21 cellular contexts compared by ENCODE assay signal in genomic region chr5:123439616-123440153, GRCh38. TPM values are rescaled to one million over a fixed set of nuclear protein-coding genes. Genes with fewer than 3 reads are reported as not detected.
DNase-seq lines count a peak whose midpoint lies in the region; ATAC-seq and TF ChIP-seq lines count a peak whose summit lies in the region.
"Had no signal": no experiment of that assay in that cellular context is flagged by ENCODE, and none has a peak within 500 bp of the region (broad histone marks: within the 10 kb centered on the region; RNA-seq: fewer than 3 reads in every experiment).

No MANE protein-coding gene starts in this region.

- no peaks in the 10 kb centered on the region for H3K36me3 Mint-ChIP-seq in activated naive CD4-positive, alpha-beta T cell treated with anti-CD3 and anti-CD28 coated beads for 36 hours (ENCODE audit: low read depth)
- no peaks in the 10 kb centered on the region for H3K36me3 Mint-ChIP-seq in activated naive CD4-positive, alpha-beta T cell treated with anti-CD3 and anti-CD28 coated beads, Interleukin-2, amount 10 ng/mL, durations not matched to agents 7 days and 5 days
- no peaks in the 10 kb centered on the region for H3K36me3 Mint-ChIP-seq in dendritic cell treated with granulocyte-macrophage colony-stimulating factor and Interleukin-4, amounts not matched to agents 40 ng/mL and 50 ng/mL, for 4 days (ENCODE audit: low read depth)
- H3K36me3 Mint-ChIP-seq: WTC11 had no signal

- H3K4me3 ChIP-seq in PC-3 (ENCODE audit: low read length) (no peak overlapping the region), tibial artery (no peak overlapping the region)
- H3K4me3 ChIP-seq: tibial nerve had no signal

- H3K4me2 ChIP-seq in PC-3 (ENCODE audit: low read length): no peak overlapping the region

- peak overlapping the region; percentile 68 for H3K27ac Mint-ChIP-seq in activated naive CD4-positive, alpha-beta T cell treated with anti-CD3 and anti-CD28 coated beads for 36 hours
- H3K27ac Mint-ChIP-seq in activated naive CD4-positive, alpha-beta T cell treated with anti-CD3 and anti-CD28 coated beads, Interleukin-2, amount 10 ng/mL, durations not matched to agents 7 days and 5 days: no peak overlapping the region
- peak overlapping the region; percentile 48 for H3K27ac Mint-ChIP-seq in dendritic cell treated with granulocyte-macrophage colony-stimulating factor and Interleukin-4, amounts not matched to agents 40 ng/mL and 50 ng/mL, for 4 days
- H3K27ac Mint-ChIP-seq: nephron, progenitor cell of endocrine pancreas, WTC11 had no signal

- BruUV-seq in PC-3 (replicated peaks; lab: Mats Ljungman, UMichigan): no TSS peak

- DNase-seq in activated naive CD4-positive, alpha-beta T cell treated with anti-CD3 and anti-CD28 coated beads for 36 hours: no peak
- no peak for DNase-seq in activated naive CD4-positive, alpha-beta T cell treated with anti-CD3 and anti-CD28 coated beads, Interleukin-2, amount 10 ng/mL, durations not matched to agents 7 days and 5 days
- DNase-seq in PC-3 (no peak), NCI-H2081 treated with DMSO at 0.1 percent for 48 hours (lab: John Stamatoyannopoulos, UW) (no peak), tibial artery (no peak)
- DNase-seq in activated CD4-positive, CD25-positive, alpha-beta regulatory T cell treated with anti-CD3 and anti-CD28 coated beads, Interleukin-2, amount 50 U/mL, for 72 hours: no peak
- DNase-seq: activated effector memory CD4-positive, alpha-beta T cell treated with Interleukin-2 at 50 U/mL for 16 hours; GDM1; H7; left cardiac atrium; NCI-H1694; NCI-H510A; SHP77; stimulated activated CD4-positive, alpha-beta T cell treated with anti-CD3 and anti-CD28 coated beads, Interleukin-1b, Interleukin-23, amount 100 ng/mL, for 48 hours; stimulated activated naive CD8-positive, alpha-beta T cell treated with anti-CD3 and anti-CD28 coated beads, Interleukin-15, Interleukin-2, amounts not matched to agents 100 U/mL and 50 U/mL, for 24 hours had no signal

- no peaks in the 10 kb centered on the region for H3F3A ChIP-seq in PC-3 (ENCODE audit: low read length, unreplicated experiment)

- H3K9me3 ChIP-seq in PC-3 (ENCODE audit: low read length) (no peaks in the 10 kb centered on the region), tibial artery (no peaks in the 10 kb centered on the region)
- H3K9me3 ChIP-seq: tibial nerve had no signal

- no peaks in the 10 kb centered on the region for H3K9me2 ChIP-seq in PC-3 (replicated peaks; ENCODE audit: low read length)

- H2AFZ ChIP-seq in PC-3 (ENCODE audit: low read length): peak overlapping the region; percentile 81; the same call in 1 of the 2 replicates

- no peak for TF ChIP-seq CTCF in PC-3 (conservative IDR thresholded peaks at IDR 0.05; ENCODE audit: low read depth, low read length)
- TF ChIP-seq CTCF in tibial artery (IDR thresholded peaks at IDR 0.05): no peak

- peaks cover 26% of the 10 kb centered on the region for H3K4me1 Mint-ChIP-seq in activated naive CD4-positive, alpha-beta T cell treated with anti-CD3 and anti-CD28 coated beads for 36 hours (ENCODE audit: low read depth)
- peaks cover 13% of the 10 kb centered on the region for H3K4me1 Mint-ChIP-seq in activated naive CD4-positive, alpha-beta T cell treated with anti-CD3 and anti-CD28 coated beads, Interleukin-2, amount 10 ng/mL, durations not matched to agents 7 days and 5 days
- H3K4me1 Mint-ChIP-seq in dendritic cell treated with granulocyte-macrophage colony-stimulating factor and Interleukin-4, amounts not matched to agents 40 ng/mL and 50 ng/mL, for 4 days (ENCODE audit: low read depth): peaks cover 6% of the 10 kb centered on the region
- H3K4me1 Mint-ChIP-seq: nephron had no signal

- CTCF ChIA-PET in activated naive CD4-positive, alpha-beta T cell treated with anti-CD3 and anti-CD28 coated beads for 36 hours (lab: Charles Lee): no interaction called here
- CTCF ChIA-PET in activated naive CD4-positive, alpha-beta T cell treated with anti-CD3 and anti-CD28 coated beads, Interleukin-2, amount 10 ng/mL, durations not matched to agents 7 days and 5 days (lab: Charles Lee): interaction anchor here (2.3 kb wide), 1 partner anchor 17 kb away, joined by 16 read pairs; the partner anchor contains the start of gene CEP120
- CTCF ChIA-PET in PC-3 (lab: Charles Lee): no interaction called here

- H3K79me2 ChIP-seq in PC-3 (ENCODE audit: low read length): no peaks in the 10 kb centered on the region

- intact Hi-C loops in activated naive CD4-positive, alpha-beta T cell treated with anti-CD3 and anti-CD28 coated beads for 36 hours (cut with micrococcal nuclease): loop anchor here (1.0 kb wide), 1 partner anchor 16 kb away; the partner anchor contains the start of gene CEP120
- intact Hi-C loops in PC-3 (cut with micrococcal nuclease): loop anchor here (1.0 to 5.0 kb wide), 2 partner anchors 16 to 73 kb away; partner anchors contain the start of genes CEP120 and CSNK1G3
- intact Hi-C loops in dendritic cell treated with granulocyte-macrophage colony-stimulating factor and Interleukin-4, amounts not matched to agents 40 ng/mL and 50 ng/mL, for 4 days (cut with micrococcal nuclease): no loop called here
- intact Hi-C loops in tibial artery (cut with DNase I; ENCODE audit: low total_unique reads): no loop called here

- H3K36me3 ChIP-seq in PC-3 (ENCODE audit: low read depth, low read length) (no peaks in the 10 kb centered on the region), tibial artery (no peaks in the 10 kb centered on the region)
- H3K36me3 ChIP-seq: tibial nerve had no signal

- no peaks in the 10 kb centered on the region for H3K27me3 Mint-ChIP-seq in activated naive CD4-positive, alpha-beta T cell treated with anti-CD3 and anti-CD28 coated beads for 36 hours (ENCODE audit: low read depth)
- no peaks in the 10 kb centered on the region for H3K27me3 Mint-ChIP-seq in activated naive CD4-positive, alpha-beta T cell treated with anti-CD3 and anti-CD28 coated beads, Interleukin-2, amount 10 ng/mL, durations not matched to agents 7 days and 5 days
- H3K27me3 Mint-ChIP-seq in dendritic cell treated with granulocyte-macrophage colony-stimulating factor and Interleukin-4, amounts not matched to agents 40 ng/mL and 50 ng/mL, for 4 days: no peaks in the 10 kb centered on the region
- H3K27me3 Mint-ChIP-seq: progenitor cell of endocrine pancreas had no signal

- POLR2A ChIA-PET in PC-3 (lab: Charles Lee; ENCODE audit: unreplicated experiment): no interaction called here

- ATAC-seq in PC-3 (no peak), GM18517 (IDR thresholded peaks at IDR 0.05; ENCODE audit: unreplicated experiment) (no peak)
- ATAC-seq: WTC11 had no signal

- H3K4me1 ChIP-seq in PC-3 (ENCODE audit: insufficient read depth, low read length) (peaks cover 11% of the 10 kb centered on the region; the same call in 1 of the 2 replicates), tibial artery (no peaks in the 10 kb centered on the region)
- H3K4me1 ChIP-seq: tibial nerve had no signal

- 0 out of 2 replicates have a peak overlapping the region, but pooled peaks have one; percentile 13 for H3K27ac ChIP-seq in PC-3 (ENCODE audit: low read length)
- H3K27ac ChIP-seq in tibial artery: no peak overlapping the region
- H3K27ac ChIP-seq: tibial nerve had no signal

- H3K9me3 Mint-ChIP-seq in activated naive CD4-positive, alpha-beta T cell treated with anti-CD3 and anti-CD28 coated beads for 36 hours: no peaks in the 10 kb centered on the region
- no peaks in the 10 kb centered on the region for H3K9me3 Mint-ChIP-seq in activated naive CD4-positive, alpha-beta T cell treated with anti-CD3 and anti-CD28 coated beads, Interleukin-2, amount 10 ng/mL, durations not matched to agents 7 days and 5 days
- H3K9me3 Mint-ChIP-seq in dendritic cell treated with granulocyte-macrophage colony-stimulating factor and Interleukin-4, amounts not matched to agents 40 ng/mL and 50 ng/mL, for 4 days: no peaks in the 10 kb centered on the region
- H3K9me3 Mint-ChIP-seq: nephron, WTC11 had no signal

- H3K9ac ChIP-seq in PC-3 (ENCODE audit: low read length): no peak overlapping the region

- no peaks in the 10 kb centered on the region for H4K20me1 ChIP-seq in PC-3 (ENCODE audit: low read length)

- H3K27me3 ChIP-seq in PC-3 (ENCODE audit: low read length) (no peaks in the 10 kb centered on the region), tibial artery (no peaks in the 10 kb centered on the region)
- H3K27me3 ChIP-seq: tibial nerve had no signal

- no peak overlapping the region for H3K4me3 Mint-ChIP-seq in activated naive CD4-positive, alpha-beta T cell treated with anti-CD3 and anti-CD28 coated beads for 36 hours
- no peak overlapping the region for H3K4me3 Mint-ChIP-seq in activated naive CD4-positive, alpha-beta T cell treated with anti-CD3 and anti-CD28 coated beads, Interleukin-2, amount 10 ng/mL, durations not matched to agents 7 days and 5 days
- no peak overlapping the region for H3K4me3 Mint-ChIP-seq in dendritic cell treated with granulocyte-macrophage colony-stimulating factor and Interleukin-4, amounts not matched to agents 40 ng/mL and 50 ng/mL, for 4 days
- H3K4me3 Mint-ChIP-seq: nephron, WTC11 had no signal

RNA-seq across cellular contexts. Expression of gene CEP120, which starts 16.5 kb away (rescaled TPM):
- 10 to 100 TPM; 39.2 to 39.5 TPM for total RNA-seq in activated naive CD4-positive, alpha-beta T cell treated with anti-CD3 and anti-CD28 coated beads for 36 hours
- total RNA-seq in PC-3 (2014; rRNA removed): 5.4 and 11.5 TPM in 2 replicates

Comparison
In these comparisons a context has a peak if more than half of its experiments do, and no peak if none do; other contexts are left out.
1. intact Hi-C loops: an anchor here in activated naive CD4-positive, alpha-beta T cell treated with anti-CD3 and anti-CD28 coated beads for 36 hours (1.0 kb wide) and PC-3 (1.0 to 5.0 kb wide); none called in dendritic cell treated with granulocyte-macrophage colony-stimulating factor and Interleukin-4, amounts not matched to agents 40 ng/mL and 50 ng/mL, for 4 days and tibial artery.